Comparison of ENCODE assay signal across 15 cellular contexts in genomic region chr2:182821172-182821571, GRCh38. TPM values are rescaled to one million over a fixed set of nuclear protein-coding genes. Genes with fewer than 3 reads are reported as not detected.
"Had no signal": no experiment of that assay in that cellular context is flagged by ENCODE, and none has a peak within 500 bp of the region (broad histone marks: within the 10 kb centered on the region; RNA-seq: fewer than 3 reads in every experiment).

No MANE protein-coding gene starts in this region.

- H3K4me1 Mint-ChIP-seq: naive thymus-derived CD8-positive, alpha-beta T cell; stimulated activated effector memory CD8-positive, alpha-beta T cell treated with anti-CD3 and anti-CD28 coated beads, Interleukin-12 subunit alpha, Interleukin-12 subunit beta, amount 100 ng/mL, for 72 hours had no signal

- H3K9me3 ChIP-seq: lower lobe of right lung, thyroid gland had no signal

- H3K4me3 ChIP-seq: coronary artery, lower lobe of right lung, thyroid gland had no signal

- H3K27me3 Mint-ChIP-seq: progenitor cell of endocrine pancreas had no signal

- H3K9me3 Mint-ChIP-seq: naive thymus-derived CD8-positive, alpha-beta T cell; stimulated activated effector memory CD8-positive, alpha-beta T cell treated with anti-CD3 and anti-CD28 coated beads, Interleukin-12 subunit alpha, Interleukin-12 subunit beta, amount 100 ng/mL, for 72 hours had no signal

- H3K36me3 Mint-ChIP-seq: naive thymus-derived CD8-positive, alpha-beta T cell; stimulated activated effector memory CD8-positive, alpha-beta T cell treated with anti-CD3 and anti-CD28 coated beads, Interleukin-12 subunit alpha, Interleukin-12 subunit beta, amount 100 ng/mL, for 72 hours had no signal

- H3K4me1 ChIP-seq: lower lobe of right lung had no signal

- H3K36me3 ChIP-seq: lower lobe of right lung, thyroid gland, WERI-Rb-1 had no signal

- ATAC-seq: lower lobe of right lung; naive thymus-derived CD8-positive, alpha-beta T cell; right cardiac atrium; stimulated activated effector memory CD8-positive, alpha-beta T cell treated with anti-CD3 and anti-CD28 coated beads, Interleukin-12 subunit alpha, Interleukin-12 subunit beta, amount 100 ng/mL, for 72 hours had no signal

- H3K27ac Mint-ChIP-seq: naive thymus-derived CD8-positive, alpha-beta T cell; progenitor cell of endocrine pancreas; stimulated activated effector memory CD8-positive, alpha-beta T cell treated with anti-CD3 and anti-CD28 coated beads, Interleukin-12 subunit alpha, Interleukin-12 subunit beta, amount 100 ng/mL, for 72 hours had no signal

- H3K27me3 ChIP-seq: thyroid gland had no signal

- H3K27ac ChIP-seq: coronary artery, lower lobe of right lung, thyroid gland, WERI-Rb-1 had no signal

- DNase-seq: activated CD4-positive, alpha-beta T cell treated with anti-CD3 and anti-CD28 coated beads for 4 hours; activated naive CD4-positive, alpha-beta T cell treated with Interleukin-2 at 50 U/mL for 16 hours; caudate nucleus; effector CD8-positive, alpha-beta T cell; hypothalamus; lower lobe of right lung; naive thymus-derived CD8-positive, alpha-beta T cell; right cardiac atrium; small intestine; T-helper 9 cell; thyroid gland; WERI-Rb-1 had no signal

- H3K4me3 Mint-ChIP-seq: naive thymus-derived CD8-positive, alpha-beta T cell; stimulated activated effector memory CD8-positive, alpha-beta T cell treated with anti-CD3 and anti-CD28 coated beads, Interleukin-12 subunit alpha, Interleukin-12 subunit beta, amount 100 ng/mL, for 72 hours had no signal

RNA-seq across cellular contexts. Expression of gene FRZB, which starts 45.3 kb away (rescaled TPM):
- total RNA-seq: naive thymus-derived CD8-positive, alpha-beta T cell had no signal
- polyA plus RNA-seq: naive thymus-derived CD8-positive, alpha-beta T cell had no signal
